Comparison of ENCODE assay signal across 15 cellular contexts in genomic region chr3:183172051-183172639, GRCh38. TPM values are rescaled to one million over a fixed set of nuclear protein-coding genes. Genes with fewer than 3 reads are reported as not detected.
"Had no signal": no experiment of that assay in that cellular context is flagged by ENCODE, and none has a peak within 500 bp of the region (broad histone marks: within the 10 kb centered on the region; RNA-seq: fewer than 3 reads in every experiment).

No MANE protein-coding gene starts in this region.

- ATAC-seq: activated naive CD8-positive, alpha-beta T cell treated with anti-CD3 and anti-CD28 coated beads, Interleukin-2, amount 50 U/mL, for 24 hours; left colon had no signal

- H3K4me3 ChIP-seq: esophagus muscularis mucosa, lung, stomach, thoracic aorta had no signal

- H2AFZ ChIP-seq: parathyroid adenoma had no signal

- H3K27ac ChIP-seq: esophagus muscularis mucosa, parathyroid adenoma, stomach, thoracic aorta had no signal

- H3K36me3 ChIP-seq: esophagus muscularis mucosa, stomach, thoracic aorta had no signal

- H3K9ac ChIP-seq: parathyroid adenoma had no signal

- H3K4me1 ChIP-seq: esophagus muscularis mucosa, parathyroid adenoma, stomach had no signal

- H3K9me3 Mint-ChIP-seq: activated CD4-positive, alpha-beta T cell treated with anti-CD3 and anti-CD28 coated beads, Interleukin-2, amount 10 ng/mL, durations not matched to agents 24 days and 14 days; activated naive CD8-positive, alpha-beta T cell treated with anti-CD3 and anti-CD28 coated beads, Interleukin-2, amount 50 U/mL, for 24 hours had no signal

- DNase-seq: activated CD4-positive, alpha-beta T cell treated with anti-CD3 and anti-CD28 coated beads, Interleukin-2, amount 10 ng/mL, durations not matched to agents 24 days and 14 days; activated CD8-positive, alpha-beta memory T cell treated with anti-CD3 and anti-CD28 coated beads for 24 hours; activated effector memory CD4-positive, alpha-beta T cell treated with Interleukin-2 at 50 U/mL for 16 hours; activated naive CD8-positive, alpha-beta T cell treated with anti-CD3 and anti-CD28 coated beads, Interleukin-2, amount 50 U/mL, for 24 hours; left colon; midbrain; naive B cell; stimulated activated CD4-positive, alpha-beta T cell treated with anti-CD3 and anti-CD28 coated beads, Interleukin-4, amount 100 ng/mL, for 1 hour; stimulated activated CD8-positive, alpha-beta memory T cell treated with anti-CD3 and anti-CD28 coated beads, Interleukin-4, amount 100 ng/mL, for 48 hours; stomach had no signal

- H3K4me3 Mint-ChIP-seq: activated CD4-positive, alpha-beta T cell treated with anti-CD3 and anti-CD28 coated beads, Interleukin-2, amount 10 ng/mL, durations not matched to agents 24 days and 14 days; activated naive CD8-positive, alpha-beta T cell treated with anti-CD3 and anti-CD28 coated beads, Interleukin-2, amount 50 U/mL, for 24 hours; naive B cell had no signal

- H3K4me1 Mint-ChIP-seq: activated CD4-positive, alpha-beta T cell treated with anti-CD3 and anti-CD28 coated beads, Interleukin-2, amount 10 ng/mL, durations not matched to agents 24 days and 14 days; activated naive CD8-positive, alpha-beta T cell treated with anti-CD3 and anti-CD28 coated beads, Interleukin-2, amount 50 U/mL, for 24 hours; naive B cell had no signal

- FAIRE-seq: astrocyte had no signal

- H3K27ac Mint-ChIP-seq: activated CD4-positive, alpha-beta T cell treated with anti-CD3 and anti-CD28 coated beads, Interleukin-2, amount 10 ng/mL, durations not matched to agents 24 days and 14 days; activated naive CD8-positive, alpha-beta T cell treated with anti-CD3 and anti-CD28 coated beads, Interleukin-2, amount 50 U/mL, for 24 hours had no signal

- H3K79me2 ChIP-seq: parathyroid adenoma had no signal

- H3K9me3 ChIP-seq: esophagus muscularis mucosa, stomach, thoracic aorta had no signal

RNA-seq across cellular contexts. Expression of gene LAMP3, which starts 9.6 kb away (rescaled TPM):
- total RNA-seq: thoracic aorta had no signal
